ENCODE assay signal across 1 cellular context in the genomic region with DNA sequence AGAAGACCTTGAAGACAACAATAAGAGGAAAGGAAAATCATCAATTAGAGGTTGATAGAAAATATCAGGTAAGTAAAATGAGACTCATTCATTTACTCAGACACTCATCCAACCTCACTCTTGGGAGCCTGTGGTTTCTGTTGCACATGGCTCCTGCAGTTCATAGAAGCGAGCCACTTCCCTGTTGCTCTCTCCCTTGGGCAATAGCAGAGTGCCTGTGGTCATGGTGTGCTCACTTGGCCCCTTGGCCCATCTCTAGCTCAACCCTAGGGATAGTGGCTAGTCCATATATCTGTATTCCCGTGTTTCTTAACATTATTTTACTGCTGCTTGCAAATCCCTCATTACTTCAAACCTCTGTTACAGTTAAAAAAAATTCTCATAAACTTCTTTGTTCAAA.
TF ChIP-seq lines count a peak whose summit lies in the region.

No MANE protein-coding gene starts in this region.

TF ChIP-seq in GM23338, 12 proteins besides CTCF, POLR2A, EP300 and RAD21 (continued from another document):
- TF ChIP-seq, protein P1, sequence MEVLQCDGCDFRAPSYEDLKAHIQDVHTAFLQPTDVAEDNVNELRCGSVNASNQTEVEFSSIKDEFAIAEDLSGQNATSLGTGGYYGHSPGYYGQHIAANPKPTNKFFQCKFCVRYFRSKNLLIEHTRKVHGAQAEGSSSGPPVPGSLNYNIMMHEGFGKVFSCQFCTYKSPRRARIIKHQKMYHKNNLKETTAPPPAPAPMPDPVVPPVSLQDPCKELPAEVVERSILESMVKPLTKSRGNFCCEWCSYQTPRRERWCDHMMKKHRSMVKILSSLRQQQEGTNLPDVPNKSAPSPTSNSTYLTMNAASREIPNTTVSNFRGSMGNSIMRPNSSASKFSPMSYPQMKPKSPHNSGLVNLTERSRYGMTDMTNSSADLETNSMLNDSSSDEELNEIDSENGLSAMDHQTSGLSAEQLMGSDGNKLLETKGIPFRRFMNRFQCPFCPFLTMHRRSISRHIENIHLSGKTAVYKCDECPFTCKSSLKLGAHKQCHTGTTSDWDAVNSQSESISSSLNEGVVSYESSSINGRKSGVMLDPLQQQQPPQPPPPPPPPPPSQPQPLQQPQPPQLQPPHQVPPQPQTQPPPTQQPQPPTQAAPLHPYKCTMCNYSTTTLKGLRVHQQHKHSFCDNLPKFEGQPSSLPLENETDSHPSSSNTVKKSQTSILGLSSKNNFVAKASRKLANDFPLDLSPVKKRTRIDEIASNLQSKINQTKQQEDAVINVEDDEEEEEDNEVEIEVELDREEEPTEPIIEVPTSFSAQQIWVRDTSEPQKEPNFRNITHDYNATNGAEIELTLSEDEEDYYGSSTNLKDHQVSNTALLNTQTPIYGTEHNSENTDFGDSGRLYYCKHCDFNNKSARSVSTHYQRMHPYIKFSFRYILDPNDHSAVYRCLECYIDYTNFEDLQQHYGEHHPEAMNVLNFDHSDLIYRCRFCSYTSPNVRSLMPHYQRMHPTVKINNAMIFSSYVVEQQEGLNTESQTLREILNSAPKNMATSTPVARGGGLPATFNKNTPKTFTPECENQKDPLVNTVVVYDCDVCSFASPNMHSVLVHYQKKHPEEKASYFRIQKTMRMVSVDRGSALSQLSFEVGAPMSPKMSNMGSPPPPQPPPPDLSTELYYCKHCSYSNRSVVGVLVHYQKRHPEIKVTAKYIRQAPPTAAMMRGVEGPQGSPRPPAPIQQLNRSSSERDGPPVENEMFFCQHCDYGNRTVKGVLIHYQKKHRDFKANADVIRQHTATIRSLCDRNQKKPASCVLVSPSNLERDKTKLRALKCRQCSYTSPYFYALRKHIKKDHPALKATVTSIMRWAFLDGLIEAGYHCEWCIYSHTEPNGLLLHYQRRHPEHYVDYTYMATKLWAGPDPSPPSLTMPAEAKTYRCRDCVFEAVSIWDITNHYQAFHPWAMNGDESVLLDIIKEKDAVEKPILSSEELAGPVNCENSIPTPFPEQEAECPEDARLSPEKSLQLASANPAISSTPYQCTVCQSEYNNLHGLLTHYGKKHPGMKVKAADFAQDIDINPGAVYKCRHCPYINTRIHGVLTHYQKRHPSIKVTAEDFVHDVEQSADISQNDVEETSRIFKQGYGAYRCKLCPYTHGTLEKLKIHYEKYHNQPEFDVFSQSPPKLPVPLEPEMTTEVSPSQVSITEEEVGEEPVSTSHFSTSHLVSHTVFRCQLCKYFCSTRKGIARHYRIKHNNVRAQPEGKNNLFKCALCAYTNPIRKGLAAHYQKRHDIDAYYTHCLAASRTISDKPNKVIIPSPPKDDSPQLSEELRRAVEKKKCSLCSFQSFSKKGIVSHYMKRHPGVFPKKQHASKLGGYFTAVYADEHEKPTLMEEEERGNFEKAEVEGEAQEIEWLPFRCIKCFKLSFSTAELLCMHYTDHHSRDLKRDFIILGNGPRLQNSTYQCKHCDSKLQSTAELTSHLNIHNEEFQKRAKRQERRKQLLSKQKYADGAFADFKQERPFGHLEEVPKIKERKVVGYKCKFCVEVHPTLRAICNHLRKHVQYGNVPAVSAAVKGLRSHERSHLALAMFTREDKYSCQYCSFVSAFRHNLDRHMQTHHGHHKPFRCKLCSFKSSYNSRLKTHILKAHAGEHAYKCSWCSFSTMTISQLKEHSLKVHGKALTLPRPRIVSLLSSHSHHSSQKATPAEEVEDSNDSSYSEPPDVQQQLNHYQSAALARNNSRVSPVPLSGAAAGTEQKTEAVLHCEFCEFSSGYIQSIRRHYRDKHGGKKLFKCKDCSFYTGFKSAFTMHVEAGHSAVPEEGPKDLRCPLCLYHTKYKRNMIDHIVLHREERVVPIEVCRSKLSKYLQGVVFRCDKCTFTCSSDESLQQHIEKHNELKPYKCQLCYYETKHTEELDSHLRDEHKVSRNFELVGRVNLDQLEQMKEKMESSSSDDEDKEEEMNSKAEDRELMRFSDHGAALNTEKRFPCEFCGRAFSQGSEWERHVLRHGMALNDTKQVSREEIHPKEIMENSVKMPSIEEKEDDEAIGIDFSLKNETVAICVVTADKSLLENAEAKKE (CRISPR knock-in tag; IDR thresholded peaks at IDR 0.05): no peak
- no peak for TF ChIP-seq CREB1 (CRISPR knock-in tag; IDR thresholded peaks at IDR 0.05; ENCODE audit: low read depth)
TF ChIP-seq in GM23338: peak in this region for 0.
